In genomic region chr10:122298598-122299301, GRCh38 we compare ENCODE assay signal across 1 cellular context.
TF ChIP-seq lines count a peak whose summit lies in the region.

No MANE protein-coding gene starts in this region.

TF ChIP-seq in HEK293, 187 proteins besides CTCF, POLR2A, EP300 and RAD21 (continued from another document and continues in another):
- TF ChIP-seq AEBP2 (tag by site-specific recombination; IDR thresholded peaks at IDR 0.05; ENCODE audit: borderline replicate concordance) (no peak), HOXC10 (CRISPR knock-in tag; IDR thresholded peaks at IDR 0.05) (no peak), ZNF501 (tag by site-specific recombination; IDR thresholded peaks at IDR 0.05) (0 out of 2 replicates have a peak, but pooled peaks have one; percentile 47), ZNF473 (tag by site-specific recombination; IDR thresholded peaks at IDR 0.05) (no peak), ZNF785 (tag by site-specific recombination; IDR thresholded peaks at IDR 0.05) (no peak), ZNF660 (tag by site-specific recombination; IDR thresholded peaks at IDR 0.05) (0 out of 2 replicates have a peak, but pooled peaks have one; percentile 68), ZNF26 (tag by site-specific recombination; IDR thresholded peaks at IDR 0.05) (no peak), ZNF341 (tag by site-specific recombination; IDR thresholded peaks at IDR 0.05; ENCODE audit: low read depth) (peak; percentile 89), BCL11B (tag by site-specific recombination; IDR thresholded peaks at IDR 0.05; ENCODE audit: low read depth) (no peak), ZNF654 (tag by site-specific recombination; IDR thresholded peaks at IDR 0.05; ENCODE audit: low read depth) (peak; percentile 95), ZNF701 (tag by site-specific recombination; IDR thresholded peaks at IDR 0.05) (no peak), ZNF777 (tag by site-specific recombination; IDR thresholded peaks at IDR 0.05; ENCODE audit: borderline replicate concordance) (no peak), ZSCAN5A (tag by site-specific recombination; IDR thresholded peaks at IDR 0.05) (no peak), ZXDB (tag by site-specific recombination; IDR thresholded peaks at IDR 0.05) (no peak; the same call in 1 of the 2 replicates), ZBTB26 (tag by site-specific recombination; optimal IDR thresholded peaks at IDR 0.05) (no peak), PATZ1 (tag by site-specific recombination; IDR thresholded peaks at IDR 0.05) (0 out of 2 replicates have a peak, but pooled peaks have one; percentile 45), ZNF624 (tag by site-specific recombination; IDR thresholded peaks at IDR 0.05) (no peak), ZNF248 (tag by site-specific recombination; IDR thresholded peaks at IDR 0.05) (no peak), SETDB1 (IDR thresholded peaks at IDR 0.05; ENCODE audit: insufficient read length, low read length) (no peak), ZNF24 (tag by site-specific recombination; IDR thresholded peaks at IDR 0.05) (no peak), ZNF157 (tag by site-specific recombination; IDR thresholded peaks at IDR 0.05) (no peak), ZNF792 (tag by site-specific recombination; IDR thresholded peaks at IDR 0.05) (no peak), RBAK (tag by site-specific recombination; IDR thresholded peaks at IDR 0.05) (no peak), WT1 (tag by site-specific recombination; IDR thresholded peaks at IDR 0.05) (no peak), ZNF362 (tag by site-specific recombination; IDR thresholded peaks at IDR 0.05) (peak; percentile 97), ZNF366 (tag by site-specific recombination; conservative IDR thresholded peaks at IDR 0.05) (no peak), ZNF433 (tag by site-specific recombination; IDR thresholded peaks at IDR 0.05; ENCODE audit: low read depth) (no peak), ZNF76 (tag by site-specific recombination; IDR thresholded peaks at IDR 0.05; ENCODE audit: borderline replicate concordance, low read depth) (no peak), ZNF2 (tag by site-specific recombination; IDR thresholded peaks at IDR 0.05) (0 out of 2 replicates have a peak, but pooled peaks have one; percentile 39), ZNF692 (tag by site-specific recombination; IDR thresholded peaks at IDR 0.05) (no peak), ZNF274 (IDR thresholded peaks at IDR 0.05; ENCODE audit: low read length) (no peak), ZNF274 (tag by site-specific recombination; IDR thresholded peaks at IDR 0.05; ENCODE audit: borderline replicate concordance) (no peak), ZNF555 (tag by site-specific recombination; conservative IDR thresholded peaks at IDR 0.05) (no peak), ZFP37 (tag by site-specific recombination; IDR thresholded peaks at IDR 0.05) (0 out of 2 replicates have a peak, but pooled peaks have one; percentile 36), ZNF114 (tag by site-specific recombination; IDR thresholded peaks at IDR 0.05) (no peak), YY2 (tag by site-specific recombination; IDR thresholded peaks at IDR 0.05) (no peak), SCRT1 (tag by site-specific recombination; IDR thresholded peaks at IDR 0.05; ENCODE audit: borderline replicate concordance) (no peak), GLIS2 (tag by site-specific recombination; IDR thresholded peaks at IDR 0.05) (peak; percentile 58), TSHZ1 (tag by site-specific recombination; IDR thresholded peaks at IDR 0.05; ENCODE audit: borderline replicate concordance) (no peak), IKZF3 (tag by site-specific recombination; IDR thresholded peaks at IDR 0.05) (no peak), HOXD13 (CRISPR knock-in tag; IDR thresholded peaks at IDR 0.05; ENCODE audit: borderline replicate concordance) (no peak), GLIS1 (tag by site-specific recombination; IDR thresholded peaks at IDR 0.05) (peak; percentile 77), ZNF558 (tag by site-specific recombination; IDR thresholded peaks at IDR 0.05) (no peak), ZNF169 (tag by site-specific recombination; IDR thresholded peaks at IDR 0.05) (no peak), YY1 (tag by site-specific recombination; IDR thresholded peaks at IDR 0.05) (no peak), HIC1 (tag by site-specific recombination; IDR thresholded peaks at IDR 0.05) (no peak)
